12 cellular contexts compared by ENCODE assay signal in the genomic region with DNA sequence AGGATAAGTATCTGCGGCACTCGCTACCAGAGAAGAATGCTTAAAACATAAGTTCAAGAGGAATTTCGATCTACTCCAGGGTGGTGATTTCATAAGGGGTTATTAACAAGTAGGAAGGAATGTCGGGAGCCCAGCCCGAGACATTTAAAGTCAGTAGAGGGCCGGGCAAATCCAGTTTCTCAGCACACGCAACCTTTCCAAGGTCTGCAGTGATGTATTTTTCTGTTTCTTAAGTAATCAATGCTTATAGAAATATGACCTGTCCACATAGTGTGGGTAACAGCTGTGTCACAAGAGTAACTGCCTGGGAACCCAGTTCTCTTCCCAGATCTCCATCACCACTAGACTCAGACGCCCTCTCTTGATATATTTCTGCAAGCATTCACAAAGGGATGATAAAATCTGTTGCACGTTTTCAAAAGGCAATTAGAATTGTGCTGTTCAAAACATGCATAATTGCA.
A peak's percentile ranks its signal among the peaks of the same experiment; 100 is the strongest.
DNase-seq lines count a peak whose midpoint lies in the region; ATAC-seq and TF ChIP-seq lines count a peak whose summit lies in the region.
"Had no signal": no experiment of that assay in that cellular context is flagged by ENCODE, and none has a peak within 500 bp of the region (broad histone marks: within the 10 kb centered on the region; RNA-seq: fewer than 3 reads in every experiment).

No MANE protein-coding gene starts in this region.

- H3K4me1 ChIP-seq in BLaER1 treated with 17β-estradiol and CSF1 and Interleukin-3, amounts not matched to agents 10 nM and 100 nM, result peaks cover 0 to 30% (median 24%) of the 10 kb centered on the region in 10 experiments; a peak in 14 of 20 replicates
- H3K4me1 ChIP-seq in RWPE2 (ENCODE audit: insufficient read depth, poor library complexity, severe bottlenecking) (peaks cover 67% of the 10 kb centered on the region), fibroblast of lung (ENCODE audit: control insufficient read depth, extremely low read depth, insufficient read depth, low read length) (peaks cover 13% of the 10 kb centered on the region), rectal smooth muscle tissue (ENCODE audit: control insufficient read depth, insufficient read depth, low read length) (peaks cover 13% of the 10 kb centered on the region)

- no peaks in the 10 kb centered on the region for H4K20me1 ChIP-seq in BLaER1 treated with 17β-estradiol and CSF1 and Interleukin-3, amounts not matched to agents 10 nM and 100 nM
- no peaks in the 10 kb centered on the region for H4K20me1 ChIP-seq in fibroblast of lung (ENCODE audit: control insufficient read depth, extremely low read depth, insufficient read depth, low read length)

- TF ChIP-seq CTCF in RWPE2 (IDR thresholded peaks at IDR 0.05; ENCODE audit: poor library complexity, severe bottlenecking), result peak; percentile 39
- no peak for TF ChIP-seq CTCF in fibroblast of lung (conservative IDR thresholded peaks at IDR 0.05 in 1 of 2, IDR thresholded peaks at IDR 0.05 in 1 of 2; ENCODE audit: low read depth in 1 of 2, low read length in 2 of 2)

- peak; percentile 71 for ATAC-seq in RWPE2 (ENCODE audit: low read depth)
- no peak for ATAC-seq in GM18873 (IDR thresholded peaks at IDR 0.05; ENCODE audit: low FRiP score, unreplicated experiment)
- no peak for ATAC-seq in GM21423 (IDR thresholded peaks at IDR 0.05; ENCODE audit: unreplicated experiment)
- no peak for ATAC-seq in left colon

- H3K27me3 ChIP-seq in BLaER1 treated with 17β-estradiol and CSF1 and Interleukin-3, amounts not matched to agents 10 nM and 100 nM, result no peaks in the 10 kb centered on the region
- H3K27me3 ChIP-seq in RWPE2 (ENCODE audit: insufficient read depth, poor library complexity, severe bottlenecking) (no peaks in the 10 kb centered on the region), fibroblast of lung (ENCODE audit: control insufficient read depth, insufficient read depth, low read length) (no peaks in the 10 kb centered on the region), rectal smooth muscle tissue (ENCODE audit: control insufficient read depth, insufficient read depth, low read length) (no peaks in the 10 kb centered on the region)

- H3K9ac ChIP-seq in BLaER1 treated with 17β-estradiol and CSF1 and Interleukin-3, amounts not matched to agents 10 nM and 100 nM, result no peak overlapping the region
- H3K9ac ChIP-seq in fibroblast of lung (ENCODE audit: insufficient read depth, low read length), result no peak overlapping the region
- no peak overlapping the region for H3K9ac ChIP-seq in rectal smooth muscle tissue (ENCODE audit: low read length)

- H3K79me2 ChIP-seq in fibroblast of lung (ENCODE audit: control insufficient read depth, insufficient read depth, low read length), result no peaks in the 10 kb centered on the region

- no peaks in the 10 kb centered on the region for H3K36me3 ChIP-seq in BLaER1 treated with 17β-estradiol and CSF1 and Interleukin-3, amounts not matched to agents 10 nM and 100 nM
- no peaks in the 10 kb centered on the region for H3K36me3 ChIP-seq in RWPE2 (ENCODE audit: low read depth)
- H3K36me3 ChIP-seq in fibroblast of lung (ENCODE audit: control insufficient read depth, insufficient read depth, low read length), result no peaks in the 10 kb centered on the region
- no peaks in the 10 kb centered on the region for H3K36me3 ChIP-seq in rectal smooth muscle tissue (ENCODE audit: control insufficient read depth, insufficient read depth, low read length)

- H3K27ac ChIP-seq in BLaER1 treated with 17β-estradiol and CSF1 and Interleukin-3, amounts not matched to agents 10 nM and 100 nM, result no peak overlapping the region
- H3K27ac ChIP-seq in RWPE2 (ENCODE audit: poor library complexity, severe bottlenecking) (peak overlapping the region; percentile 100), fibroblast of lung (ENCODE audit: insufficient read depth, low read length) (peak overlapping the region; percentile 64), rectal smooth muscle tissue (ENCODE audit: low read depth, low read length) (peak overlapping the region; percentile 33)

- DNase-seq in RWPE2 (ENCODE audit: low spot score) (peak; percentile 89), fibroblast of lung (ENCODE audit: low read depth in 2 of 2) (peak; percentile 93 to 98), NCI-H2081 treated with DMSO at 0.1 percent for 48 hours (lab: John Stamatoyannopoulos, UW) (no peak), left colon (no peak)
- DNase-seq: amniotic stem cell; CD4-positive, CD25-positive, alpha-beta regulatory T cell; midbrain; NCI-H526 treated with DMSO at 0.1 percent for 48 hours had no signal

- peak overlapping the region in 8 of 11 experiments; percentile 29 to 75 (median 55); a peak in 15 of 22 replicates for H3K4me2 ChIP-seq in BLaER1 treated with 17β-estradiol and CSF1 and Interleukin-3, amounts not matched to agents 10 nM and 100 nM
- H3K4me2 ChIP-seq in fibroblast of lung (ENCODE audit: extremely low read depth, insufficient read depth, low read length), result peak overlapping the region; percentile 52

- no peak overlapping the region for H3K4me3 ChIP-seq in BLaER1 treated with 17β-estradiol and CSF1 and Interleukin-3, amounts not matched to agents 10 nM and 100 nM
- H3K4me3 ChIP-seq in RWPE2 (ENCODE audit: severe bottlenecking) (no peak overlapping the region), fibroblast of lung (replicated peaks in 1 of 4; ENCODE audit: control extremely low read depth in 1 of 4, insufficient read depth in 1 of 4, low read depth in 3 of 4, low read length in 4 of 4) (peak overlapping the region in 1 of 4 experiments; percentile 19), rectal smooth muscle tissue (ENCODE audit: low read length) (no peak overlapping the region)

- peak overlapping the region; percentile 14 for H2AFZ ChIP-seq in fibroblast of lung (ENCODE audit: low read length)

- intact Hi-C loops in left colon (cut with DNase I, micrococcal nuclease), result no loop called here

- H3K9me3 ChIP-seq in BLaER1 treated with 17β-estradiol and CSF1 and Interleukin-3, amounts not matched to agents 10 nM and 100 nM (replicated peaks in 1 of 11), result peaks cover 0 to 12% (median 0%) of the 10 kb centered on the region in 11 experiments; a peak in 2 of 22 replicates
- H3K9me3 ChIP-seq in RWPE2 (ENCODE audit: severe bottlenecking) (no peaks in the 10 kb centered on the region), fibroblast of lung (ENCODE audit: control insufficient read depth, insufficient read depth, low read depth, low read length) (no peaks in the 10 kb centered on the region)

Comparison
In these comparisons a context has a peak if more than half of its experiments do, and no peak if none do; other contexts are left out.
1. H3K27ac ChIP-seq: peak in RWPE2 (single experiment), fibroblast of lung (single experiment) and rectal smooth muscle tissue (single experiment); none in BLaER1 treated with 17β-estradiol and CSF1 and Interleukin-3, amounts not matched to agents 10 nM and 100 nM (0 of 11).
2. DNase-seq: peak in RWPE2 (single experiment) and fibroblast of lung (2 of 2); none in NCI-H2081 treated with DMSO at 0.1 percent for 48 hours (single experiment) and left colon (0 of 2).